In the genomic region with DNA sequence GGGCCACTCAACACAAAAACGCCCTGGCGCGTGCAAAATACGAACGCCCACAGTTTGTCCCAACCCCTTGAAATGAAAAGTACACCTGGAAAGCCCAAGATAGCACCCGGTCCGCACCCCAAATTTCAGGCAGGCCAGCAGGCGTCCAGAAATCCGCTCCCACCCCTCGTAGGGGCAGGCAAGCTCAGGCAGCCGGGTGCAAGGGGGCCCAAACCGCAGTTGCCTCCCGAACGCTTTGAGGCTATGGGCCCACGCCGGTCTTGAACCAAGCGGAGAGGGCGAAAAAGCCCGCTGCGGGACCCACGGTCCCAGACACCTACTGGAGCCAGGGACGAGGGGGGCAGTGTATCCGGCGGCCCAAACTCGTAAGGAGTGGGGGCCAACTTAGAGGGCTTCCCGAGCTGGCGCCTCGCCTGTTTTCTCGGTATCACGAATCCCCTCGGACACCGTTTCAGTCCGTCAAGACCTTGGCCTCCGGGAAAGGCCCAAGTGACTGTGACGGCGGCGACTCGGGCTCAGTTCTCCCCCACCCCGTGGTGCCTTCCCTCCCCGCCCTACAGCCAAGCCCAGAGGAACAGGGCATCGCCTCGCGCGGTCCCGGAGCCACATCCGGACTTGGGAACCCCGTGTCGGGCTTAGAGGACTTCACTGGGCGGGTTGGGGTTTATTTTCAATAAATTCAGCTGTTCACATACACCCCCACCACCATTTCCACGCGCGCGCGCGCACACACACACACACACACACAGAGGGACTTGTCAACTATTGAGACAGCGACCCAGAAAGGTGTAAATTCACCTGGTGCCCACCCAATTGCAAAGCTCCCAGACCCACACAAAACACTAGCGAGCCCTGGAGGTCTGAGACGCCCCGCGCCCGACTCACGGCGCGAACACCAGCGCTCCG, we compare ENCODE assay signal across 8 cellular contexts. TPM values are rescaled to one million over a fixed set of nuclear protein-coding genes. Genes with fewer than 3 reads are reported as not detected.
A peak's percentile ranks its signal among the peaks of the same experiment; 100 is the strongest.
DNase-seq lines count a peak whose midpoint lies in the region; ATAC-seq and TF ChIP-seq lines count a peak whose summit lies in the region.

No MANE protein-coding gene starts in this region.

- no peak for ATAC-seq in naive thymus-derived CD4-positive, alpha-beta T cell
- no peak for ATAC-seq in HG02970 (IDR thresholded peaks at IDR 0.05; ENCODE audit: low FRiP score, unreplicated experiment)

- CTCF ChIA-PET in AG04449 (lab: Yijun Ruan, JAX), result interaction anchor here (1.0 to 3.5 kb wide), 17 partner anchors 9 to 1149 kb away, joined by 3 to 27 read pairs (median 5); no protein-coding TSS in a partner anchor
- CTCF ChIA-PET in naive thymus-derived CD4-positive, alpha-beta T cell (lab: Charles Lee), result interaction anchor here (0.6 kb wide), 2 partner anchors 1101 to 1761 kb away, joined by 3 to 4 read pairs; no protein-coding TSS in a partner anchor

- TF ChIP-seq CTCF in AG04449 (IDR thresholded peaks at IDR 0.05; ENCODE audit: insufficient read depth, low read length, missing control alignments) (no peak), coronary artery (IDR thresholded peaks at IDR 0.05) (peak; percentile 5)

- peaks cover 10 to 25% of the 10 kb centered on the region in 2 donors for H3K4me1 ChIP-seq in naive thymus-derived CD4-positive, alpha-beta T cell (ENCODE audit: control insufficient read depth in 2 of 2, insufficient read depth in 2 of 2, low read length in 2 of 2)

- TF ChIP-seq POLR2A in erythroblast (IDR thresholded peaks at IDR 0.05; ENCODE audit: low read length), result no peak

- no peak overlapping the region for H3K27ac Mint-ChIP-seq in naive thymus-derived CD4-positive, alpha-beta T cell

- peaks cover 19 to 61% of the 10 kb centered on the region in 2 donors for H3K27me3 ChIP-seq in naive thymus-derived CD4-positive, alpha-beta T cell (ENCODE audit: control insufficient read depth in 2 of 2, insufficient read depth in 2 of 2, low read length in 2 of 2)

- H3K4me3 ChIP-seq in AG04449 (ENCODE audit: low read depth, low read length), result peak overlapping the region; percentile 67
- H3K4me3 ChIP-seq in coronary artery, result peak overlapping the region; percentile 72
- H3K4me3 ChIP-seq in naive thymus-derived CD4-positive, alpha-beta T cell (ENCODE audit: low read length), result peak overlapping the region; percentile 30

- POLR2A ChIA-PET in AG04449 (lab: Yijun Ruan, JAX), result no interaction called here
- POLR2A ChIA-PET in naive thymus-derived CD4-positive, alpha-beta T cell (lab: Charles Lee), result no interaction called here

- H3K4me3 Mint-ChIP-seq in naive thymus-derived CD4-positive, alpha-beta T cell, result peak overlapping the region in 9 of 10 donors; percentile 34 to 77 (median 61)

- no peak overlapping the region for H3K27ac ChIP-seq in coronary artery
- no peak overlapping the region for H3K27ac ChIP-seq in naive thymus-derived CD4-positive, alpha-beta T cell (ENCODE audit: low read depth, low read length)

- DNase-seq in AG04449 (ENCODE audit: low read depth, low spot score) (no peak), HuH-7.5 (ENCODE audit: low spot score) (peak; percentile 80), coronary artery (ENCODE audit: low spot score) (no peak), AML-193 (lab: John Stamatoyannopoulos, UW) (no peak), erythroblast (lab: John Stamatoyannopoulos, UW) (no peak)
- no peak for DNase-seq in naive thymus-derived CD4-positive, alpha-beta T cell
- no peak for DNase-seq in activated effector memory CD4-positive, alpha-beta T cell treated with anti-CD3 and anti-CD28 coated beads, Interleukin-2, amount 50 U/mL, for 16 hours

- peaks cover 0 to 6% (median 0%) of the 10 kb centered on the region in 3 experiments for H3K36me3 ChIP-seq in naive thymus-derived CD4-positive, alpha-beta T cell (ENCODE audit: control insufficient read depth in 2 of 3, insufficient read depth in 3 of 3, low read length in 3 of 3)

- peaks cover 0 to 13% (median 4%) of the 10 kb centered on the region in 5 donors for H3K36me3 Mint-ChIP-seq in naive thymus-derived CD4-positive, alpha-beta T cell

- peaks cover 11 to 58% (median 31%) of the 10 kb centered on the region in 7 donors for H3K4me1 Mint-ChIP-seq in naive thymus-derived CD4-positive, alpha-beta T cell

- intact Hi-C loops in naive thymus-derived CD4-positive, alpha-beta T cell (cut with micrococcal nuclease), result loop anchor here in 1 of 2 donors (1.0 to 10.0 kb wide), 2 partner anchors 9 to 1061 kb away; a partner anchor contains a TSS

- peaks cover 0 to 47% (median 14%) of the 10 kb centered on the region in 11 donors for H3K9me3 Mint-ChIP-seq in naive thymus-derived CD4-positive, alpha-beta T cell

- H3K9me3 ChIP-seq in naive thymus-derived CD4-positive, alpha-beta T cell (ENCODE audit: control insufficient read depth in 2 of 3, low read length in 3 of 3), result peaks cover 0 to 9% (median 0%) of the 10 kb centered on the region in 3 experiments

- H3K27me3 Mint-ChIP-seq in naive thymus-derived CD4-positive, alpha-beta T cell, result peaks cover 66 to 86% (median 68%) of the 10 kb centered on the region in 5 donors

RNA-seq across cellular contexts. Expression of a gene that starts 6.2 kb away (rescaled TPM):
- total RNA-seq in naive thymus-derived CD4-positive, alpha-beta T cell, result under 1 TPM in 3 of 5 experiments, not detected in 2; 0.05 to 0.96 (median 0.32) TPM
- not detected for polyA plus RNA-seq in naive thymus-derived CD4-positive, alpha-beta T cell
